Comparison of ENCODE assay signal across 8 cellular contexts in genomic region chr5:107104774-107105050, GRCh38.
DNase-seq lines count a peak whose midpoint lies in the region; ATAC-seq and TF ChIP-seq lines count a peak whose summit lies in the region.

No MANE protein-coding gene starts in this region.

- DNase-seq in RWPE2 (ENCODE audit: low spot score) = no peak
- peak; percentile 8 to 45 for DNase-seq in lung microvascular endothelial cell (ENCODE audit: low read depth in 2 of 2)
- DNase-seq in SJCRH30 = no peak
- DNase-seq in T-helper 2 cell treated with Interferon-gamma antibody and Interleukin-4, amounts not matched to agents 5 μg/mL and 100 μg/mL, for 36 hours (ENCODE audit: low spot score) = no peak
- DNase-seq in effector memory CD4-positive, alpha-beta T cell = no peak
- DNase-seq in DMS153 (lab: John Stamatoyannopoulos, UW) = no peak

- no peaks in the 10 kb centered on the region for H3K36me3 Mint-ChIP-seq in T-helper 2 cell treated with Interferon-gamma antibody and Interleukin-4, amounts not matched to agents 5 μg/mL and 100 μg/mL, for 36 hours (ENCODE audit: low read depth)

- H3K9me3 Mint-ChIP-seq in T-helper 2 cell treated with Interferon-gamma antibody and Interleukin-4, amounts not matched to agents 5 μg/mL and 100 μg/mL, for 36 hours = no peaks in the 10 kb centered on the region

- no peaks in the 10 kb centered on the region for H3K27me3 Mint-ChIP-seq in T-helper 2 cell treated with Interferon-gamma antibody and Interleukin-4, amounts not matched to agents 5 μg/mL and 100 μg/mL, for 36 hours (ENCODE audit: low read depth)

- ATAC-seq in GM18508 (IDR thresholded peaks at IDR 0.05; ENCODE audit: insufficient read depth, unreplicated experiment) (peak; percentile 58), HG02840 (IDR thresholded peaks at IDR 0.05; ENCODE audit: low FRiP score, unreplicated experiment) (peak; percentile 68), RWPE2 (ENCODE audit: low read depth) (peak; percentile 73)

- TF ChIP-seq CTCF in RWPE2 (IDR thresholded peaks at IDR 0.05; ENCODE audit: poor library complexity, severe bottlenecking) = peak; percentile 61

- H3K27ac Mint-ChIP-seq in T-helper 2 cell treated with Interferon-gamma antibody and Interleukin-4, amounts not matched to agents 5 μg/mL and 100 μg/mL, for 36 hours = no peak overlapping the region

- H3K9me3 ChIP-seq in RWPE2 (ENCODE audit: severe bottlenecking) (no peaks in the 10 kb centered on the region), SJCRH30 (replicated peaks) (no peaks in the 10 kb centered on the region; the same call in 1 of the 2 replicates)
- no peaks in the 10 kb centered on the region for H3K9me3 ChIP-seq in effector memory CD4-positive, alpha-beta T cell (ENCODE audit: control insufficient read depth, low read length)

- H3K4me1 Mint-ChIP-seq in T-helper 2 cell treated with Interferon-gamma antibody and Interleukin-4, amounts not matched to agents 5 μg/mL and 100 μg/mL, for 36 hours (ENCODE audit: low read depth) = no peaks in the 10 kb centered on the region

- H3K4me1 ChIP-seq in RWPE2 (ENCODE audit: insufficient read depth, poor library complexity, severe bottlenecking) (no peaks in the 10 kb centered on the region), SJCRH30 (no peaks in the 10 kb centered on the region)
- no peaks in the 10 kb centered on the region for H3K4me1 ChIP-seq in effector memory CD4-positive, alpha-beta T cell (ENCODE audit: control insufficient read depth, insufficient read depth, low read length, poor library complexity, severe bottlenecking)

- H3K27ac ChIP-seq in RWPE2 (ENCODE audit: poor library complexity, severe bottlenecking) (no peak overlapping the region), SJCRH30 (no peak overlapping the region)
- H3K27ac ChIP-seq in effector memory CD4-positive, alpha-beta T cell (ENCODE audit: insufficient read depth, low read length, poor library complexity, severe bottlenecking) = no peak overlapping the region

- H3K27me3 ChIP-seq in RWPE2 (ENCODE audit: insufficient read depth, poor library complexity, severe bottlenecking) (no peaks in the 10 kb centered on the region), SJCRH30 (no peaks in the 10 kb centered on the region)
- H3K27me3 ChIP-seq in effector memory CD4-positive, alpha-beta T cell (replicated peaks; ENCODE audit: control insufficient read depth, insufficient read depth, low read length, poor library complexity, severe bottlenecking) = no peaks in the 10 kb centered on the region

- H3K4me3 ChIP-seq in RWPE2 (ENCODE audit: severe bottlenecking) (no peak overlapping the region), SJCRH30 (no peak overlapping the region)
- no peak overlapping the region for H3K4me3 ChIP-seq in effector memory CD4-positive, alpha-beta T cell (ENCODE audit: insufficient read depth, low read depth, low read length, poor library complexity, severe bottlenecking)

- H3K36me3 ChIP-seq in RWPE2 (ENCODE audit: low read depth) (no peaks in the 10 kb centered on the region), SJCRH30 (no peaks in the 10 kb centered on the region)
- no peaks in the 10 kb centered on the region for H3K36me3 ChIP-seq in effector memory CD4-positive, alpha-beta T cell (ENCODE audit: control insufficient read depth, insufficient read depth, low read length)

- H3K4me3 Mint-ChIP-seq in T-helper 2 cell treated with Interferon-gamma antibody and Interleukin-4, amounts not matched to agents 5 μg/mL and 100 μg/mL, for 36 hours = no peak overlapping the region

Comparison
In these comparisons a context has a peak if more than half of its experiments do, and no peak if none do; other contexts are left out.
1. DNase-seq: peak in lung microvascular endothelial cell (2 of 2); none in RWPE2 (single experiment), SJCRH30 (0 of 2), T-helper 2 cell treated with Interferon-gamma antibody and Interleukin-4, amounts not matched to agents 5 μg/mL and 100 μg/mL, for 36 hours (single experiment), effector memory CD4-positive, alpha-beta T cell (0 of 3) and DMS153 (single experiment).
2. Peak in every context shown above with its lines, with median percentiles within 50 percentile points of each other: ATAC-seq.